28 cellular contexts compared by ENCODE assay signal in the genomic region with DNA sequence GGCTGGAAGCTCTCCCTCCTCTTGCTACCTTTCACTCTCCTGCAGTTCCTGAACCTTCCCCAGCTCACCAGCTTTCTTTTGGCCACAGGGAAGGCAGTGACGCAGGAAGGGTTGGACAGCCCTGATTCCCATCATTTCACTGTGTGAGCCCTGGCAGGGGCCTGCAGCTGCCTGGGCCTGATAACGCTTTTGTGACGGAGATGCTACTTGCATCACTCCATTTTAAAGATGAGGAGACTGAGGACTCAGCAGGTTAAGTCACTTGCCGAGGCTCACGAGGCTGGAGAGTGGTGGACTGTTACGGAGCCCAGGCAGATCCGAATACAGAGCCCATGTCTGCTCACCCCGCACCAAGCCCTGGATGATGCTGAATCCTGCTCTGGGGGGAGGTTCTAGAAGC.
"Had no signal": no experiment of that assay in that cellular context is flagged by ENCODE, and none has a peak within 500 bp of the region (broad histone marks: within the 10 kb centered on the region; RNA-seq: fewer than 3 reads in every experiment).

No MANE protein-coding gene starts in this region.

- ATAC-seq: heart right ventricle; natural killer cell; right cardiac atrium; stimulated activated memory B cell treated with anti-CD40 and anti-IgM and Interleukin-4, amounts not matched to agents 10 μg/mL and 1 μg/mL and 100 μg/mL, for 72 hours; stimulated activated naive CD8-positive, alpha-beta T cell treated with anti-CD3 and anti-CD28 coated beads, Interleukin-15, Interleukin-2, amounts not matched to agents 100 U/mL and 50 U/mL, for 24 hours had no signal

- H3K9me3 Mint-ChIP-seq: mesothelial cell of epicardium; naive B cell; natural killer cell; nephron progenitor cell; stimulated activated memory B cell treated with anti-CD40 and anti-IgM and Interleukin-4, amounts not matched to agents 10 μg/mL and 1 μg/mL and 100 μg/mL, for 72 hours had no signal

- H3K27me3 ChIP-seq: heart right ventricle, hepatocyte, neutrophil, ovary, sigmoid colon, spleen, stomach, testis, thyroid gland, transverse colon, upper lobe of left lung, vagina had no signal

- H3K27me3 Mint-ChIP-seq: naive B cell; stimulated activated memory B cell treated with anti-CD40 and anti-IgM and Interleukin-4, amounts not matched to agents 10 μg/mL and 1 μg/mL and 100 μg/mL, for 72 hours had no signal

- H2AFZ ChIP-seq: hepatocyte had no signal

- FAIRE-seq: small intestine had no signal

- H3K4me3 Mint-ChIP-seq: mesothelial cell of epicardium; natural killer cell; stimulated activated memory B cell treated with anti-CD40 and anti-IgM and Interleukin-4, amounts not matched to agents 10 μg/mL and 1 μg/mL and 100 μg/mL, for 72 hours had no signal

- H3K4me3 ChIP-seq: heart right ventricle, hepatocyte, left ventricle myocardium inferior, lung, ovary, sigmoid colon, spleen, stomach, testis, thyroid gland, transverse colon, upper lobe of left lung, vagina had no signal

- DNase-seq: heart right ventricle; islet precursor cell; left ventricle myocardium inferior; mesendoderm; naive B cell; natural killer cell; nephron progenitor cell; occipital lobe; ovary; retina; right cardiac atrium; sigmoid colon; small intestine; spleen; stimulated activated CD4-positive, alpha-beta T cell treated with anti-CD3 and anti-CD28 coated beads, Interleukin-4, amount 100 ng/mL, for 24 hours; stimulated activated naive CD8-positive, alpha-beta T cell treated with anti-CD3 and anti-CD28 coated beads, Interleukin-15, Interleukin-2, amounts not matched to agents 100 U/mL and 50 U/mL, for 24 hours; stomach; testis; thyroid gland; transverse colon; upper lobe of left lung had no signal

- H3K4me1 Mint-ChIP-seq: mesothelial cell of epicardium; stimulated activated memory B cell treated with anti-CD40 and anti-IgM and Interleukin-4, amounts not matched to agents 10 μg/mL and 1 μg/mL and 100 μg/mL, for 72 hours had no signal

- H3K9me3 ChIP-seq: heart right ventricle, left ventricle myocardium inferior, neutrophil, ovary, sigmoid colon, spleen, stomach, testis, thyroid gland, transverse colon, upper lobe of left lung, vagina had no signal

- H3K27ac Mint-ChIP-seq: mesothelial cell of epicardium; natural killer cell; progenitor cell of endocrine pancreas; stimulated activated memory B cell treated with anti-CD40 and anti-IgM and Interleukin-4, amounts not matched to agents 10 μg/mL and 1 μg/mL and 100 μg/mL, for 72 hours had no signal

- H3K36me3 Mint-ChIP-seq: natural killer cell had no signal

- H3K4me1 ChIP-seq: heart right ventricle, left ventricle myocardium inferior, sigmoid colon, spleen, stomach, testis, thyroid gland, transverse colon, upper lobe of left lung, vagina had no signal

- H3K27ac ChIP-seq: heart right ventricle, hepatocyte, left ventricle myocardium inferior, neutrophil, ovary, sigmoid colon, spleen, stomach, testis, thyroid gland, transverse colon, upper lobe of left lung, vagina had no signal

- H3K36me3 ChIP-seq: ovary, thyroid gland had no signal

- H3K79me2 ChIP-seq: hepatocyte had no signal

- H3K4me2 ChIP-seq: hepatocyte had no signal
